23 cellular contexts compared by ENCODE assay signal in the genomic region with DNA sequence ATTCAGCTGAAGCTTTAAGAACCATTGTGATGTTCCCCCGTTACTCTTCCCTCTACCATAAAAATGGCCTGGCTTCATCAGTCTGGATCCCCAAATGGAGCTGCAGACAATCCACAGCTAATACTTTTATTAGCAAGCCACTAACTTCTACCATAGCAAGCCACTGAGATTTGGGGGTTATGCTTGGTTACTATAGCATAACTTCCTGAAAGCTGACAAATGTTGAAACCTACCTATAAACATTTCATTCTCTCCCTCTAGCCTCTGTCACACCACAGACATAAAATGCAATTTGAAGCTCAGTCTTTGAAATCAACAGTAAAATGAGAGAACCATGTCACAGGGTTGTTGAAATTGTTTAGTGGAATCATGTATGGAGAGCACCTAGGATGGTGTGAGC. TPM values are rescaled to one million over a fixed set of nuclear protein-coding genes. Genes with fewer than 3 reads are reported as not detected.
"Had no signal": no experiment of that assay in that cellular context is flagged by ENCODE, and none has a peak within 500 bp of the region (broad histone marks: within the 10 kb centered on the region; RNA-seq: fewer than 3 reads in every experiment).

No MANE protein-coding gene starts in this region.

- H3K27ac ChIP-seq: epithelial cell of prostate, esophagus muscularis mucosa, gastroesophageal sphincter, pancreas, stomach had no signal

- H3K9me3 ChIP-seq: esophagus muscularis mucosa, gastroesophageal sphincter, pancreas, stomach had no signal

- H3K4me3 ChIP-seq: esophagus muscularis mucosa, gastroesophageal sphincter, lung, pancreas, stomach had no signal

- H3K36me3 ChIP-seq: esophagus muscularis mucosa, gastroesophageal sphincter, pancreas, stomach had no signal

- H3K4me1 Mint-ChIP-seq: immature natural killer cell had no signal

- H3K27me3 ChIP-seq: pancreas had no signal

- DNase-seq: effector memory CD4-positive, alpha-beta T cell; glutamatergic neuron; immature natural killer cell; left cardiac atrium; left ventricle myocardium superior; mesendoderm; naive B cell; occipital lobe; pancreas; right cardiac atrium; small intestine; stimulated activated CD4-positive, alpha-beta T cell treated with anti-CD3 and anti-CD28 coated beads, Interleukin-12 subunit alpha, Interleukin-12 subunit beta, amount 100 ng/mL, for 4 hours; stimulated activated naive CD4-positive, alpha-beta T cell; stomach; substantia nigra; trophoblast cell had no signal

- H3K9me3 Mint-ChIP-seq: nephron had no signal

- ATAC-seq: gastroesophageal sphincter, left cardiac atrium, left ventricle myocardium superior, pancreas, right cardiac atrium had no signal

- H3K27ac Mint-ChIP-seq: immature natural killer cell, nephron, progenitor cell of endocrine pancreas had no signal

- H3K4me3 Mint-ChIP-seq: immature natural killer cell, naive B cell, nephron had no signal

- H3K36me3 Mint-ChIP-seq: immature natural killer cell had no signal

RNA-seq across cellular contexts. Expression of gene HTR1E, which starts 3.0 kb away (rescaled TPM):
- total RNA-seq: fibroblast of villous mesenchyme, left cardiac atrium, left ventricle myocardium superior, lung, progenitor cell of endocrine pancreas, right cardiac atrium had no signal
